ENCODE assay signal across 3 cellular contexts in the genomic region with DNA sequence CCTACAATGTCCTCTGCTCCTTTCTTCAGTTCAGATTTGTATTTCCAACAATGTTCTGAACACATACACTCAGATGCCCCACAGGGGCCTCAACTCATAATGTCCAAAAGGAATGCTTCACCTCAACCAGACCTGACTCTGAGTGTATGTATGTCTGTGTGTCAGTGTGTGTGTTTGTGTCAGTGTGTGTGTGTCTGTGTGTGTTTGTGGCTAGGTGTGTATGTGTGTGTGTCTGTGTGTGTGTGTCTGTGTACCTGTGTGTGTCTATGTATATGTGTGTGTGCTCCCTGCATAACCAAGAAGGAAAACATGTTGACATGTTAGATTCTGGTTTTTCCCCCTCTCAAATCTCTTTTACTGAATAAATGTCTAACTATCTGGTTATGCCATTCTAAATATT.
TF ChIP-seq lines count a peak whose summit lies in the region.

No MANE protein-coding gene starts in this region.

TF ChIP-seq in HEK293, 187 proteins besides CTCF, POLR2A, EP300 and RAD21:
- TF ChIP-seq, protein P1, sequence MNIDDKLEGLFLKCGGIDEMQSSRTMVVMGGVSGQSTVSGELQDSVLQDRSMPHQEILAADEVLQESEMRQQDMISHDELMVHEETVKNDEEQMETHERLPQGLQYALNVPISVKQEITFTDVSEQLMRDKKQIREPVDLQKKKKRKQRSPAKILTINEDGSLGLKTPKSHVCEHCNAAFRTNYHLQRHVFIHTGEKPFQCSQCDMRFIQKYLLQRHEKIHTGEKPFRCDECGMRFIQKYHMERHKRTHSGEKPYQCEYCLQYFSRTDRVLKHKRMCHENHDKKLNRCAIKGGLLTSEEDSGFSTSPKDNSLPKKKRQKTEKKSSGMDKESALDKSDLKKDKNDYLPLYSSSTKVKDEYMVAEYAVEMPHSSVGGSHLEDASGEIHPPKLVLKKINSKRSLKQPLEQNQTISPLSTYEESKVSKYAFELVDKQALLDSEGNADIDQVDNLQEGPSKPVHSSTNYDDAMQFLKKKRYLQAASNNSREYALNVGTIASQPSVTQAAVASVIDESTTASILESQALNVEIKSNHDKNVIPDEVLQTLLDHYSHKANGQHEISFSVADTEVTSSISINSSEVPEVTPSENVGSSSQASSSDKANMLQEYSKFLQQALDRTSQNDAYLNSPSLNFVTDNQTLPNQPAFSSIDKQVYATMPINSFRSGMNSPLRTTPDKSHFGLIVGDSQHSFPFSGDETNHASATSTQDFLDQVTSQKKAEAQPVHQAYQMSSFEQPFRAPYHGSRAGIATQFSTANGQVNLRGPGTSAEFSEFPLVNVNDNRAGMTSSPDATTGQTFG (tag by site-specific recombination; IDR thresholded peaks at IDR 0.05; ENCODE audit: borderline replicate concordance): no peak
- TF ChIP-seq ZNF530 (tag by site-specific recombination; IDR thresholded peaks at IDR 0.05; ENCODE audit: low read depth) (no peak), ZXDB (tag by site-specific recombination; IDR thresholded peaks at IDR 0.05) (no peak), ZNF302 (tag by site-specific recombination; IDR thresholded peaks at IDR 0.05; ENCODE audit: low read depth) (no peak), ZNF366 (tag by site-specific recombination; conservative IDR thresholded peaks at IDR 0.05) (no peak), ZSCAN30 (tag by site-specific recombination; IDR thresholded peaks at IDR 0.05) (no peak)
- TF ChIP-seq, protein P2, sequence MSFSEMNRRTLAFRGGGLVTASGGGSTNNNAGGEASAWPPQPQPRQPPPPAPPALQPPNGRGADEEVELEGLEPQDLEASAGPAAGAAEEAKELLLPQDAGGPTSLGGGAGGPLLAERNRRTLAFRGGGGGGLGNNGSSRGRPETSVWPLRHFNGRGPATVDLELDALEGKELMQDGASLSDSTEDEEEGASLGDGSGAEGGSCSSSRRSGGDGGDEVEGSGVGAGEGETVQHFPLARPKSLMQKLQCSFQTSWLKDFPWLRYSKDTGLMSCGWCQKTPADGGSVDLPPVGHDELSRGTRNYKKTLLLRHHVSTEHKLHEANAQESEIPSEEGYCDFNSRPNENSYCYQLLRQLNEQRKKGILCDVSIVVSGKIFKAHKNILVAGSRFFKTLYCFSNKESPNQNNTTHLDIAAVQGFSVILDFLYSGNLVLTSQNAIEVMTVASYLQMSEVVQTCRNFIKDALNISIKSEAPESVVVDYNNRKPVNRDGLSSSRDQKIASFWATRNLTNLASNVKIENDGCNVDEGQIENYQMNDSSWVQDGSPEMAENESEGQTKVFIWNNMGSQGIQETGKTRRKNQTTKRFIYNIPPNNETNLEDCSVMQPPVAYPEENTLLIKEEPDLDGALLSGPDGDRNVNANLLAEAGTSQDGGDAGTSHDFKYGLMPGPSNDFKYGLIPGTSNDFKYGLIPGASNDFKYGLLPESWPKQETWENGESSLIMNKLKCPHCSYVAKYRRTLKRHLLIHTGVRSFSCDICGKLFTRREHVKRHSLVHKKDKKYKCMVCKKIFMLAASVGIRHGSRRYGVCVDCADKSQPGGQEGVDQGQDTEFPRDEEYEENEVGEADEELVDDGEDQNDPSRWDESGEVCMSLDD (tag by site-specific recombination; IDR thresholded peaks at IDR 0.05): no peak
- TF ChIP-seq, protein P3, sequence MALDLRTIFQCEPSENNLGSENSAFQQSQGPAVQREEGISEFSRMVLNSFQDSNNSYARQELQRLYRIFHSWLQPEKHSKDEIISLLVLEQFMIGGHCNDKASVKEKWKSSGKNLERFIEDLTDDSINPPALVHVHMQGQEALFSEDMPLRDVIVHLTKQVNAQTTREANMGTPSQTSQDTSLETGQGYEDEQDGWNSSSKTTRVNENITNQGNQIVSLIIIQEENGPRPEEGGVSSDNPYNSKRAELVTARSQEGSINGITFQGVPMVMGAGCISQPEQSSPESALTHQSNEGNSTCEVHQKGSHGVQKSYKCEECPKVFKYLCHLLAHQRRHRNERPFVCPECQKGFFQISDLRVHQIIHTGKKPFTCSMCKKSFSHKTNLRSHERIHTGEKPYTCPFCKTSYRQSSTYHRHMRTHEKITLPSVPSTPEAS (tag by site-specific recombination; IDR thresholded peaks at IDR 0.05): peak; percentile 94

TF ChIP-seq in IMR-90, 13 proteins besides CTCF, POLR2A, EP300 and RAD21:
- TF ChIP-seq RCOR1 (IDR thresholded peaks at IDR 0.05; ENCODE audit: insufficient replicate concordance, low read length): no peak
- no peak for TF ChIP-seq FOS (IDR thresholded peaks at IDR 0.05; ENCODE audit: low read depth, low read length)
- TF ChIP-seq CEBPB (IDR thresholded peaks at IDR 0.05; ENCODE audit: low read depth, low read length): no peak

TF ChIP-seq in H1, 55 proteins besides CTCF, POLR2A, EP300 and RAD21:
- TF ChIP-seq, protein P4, sequence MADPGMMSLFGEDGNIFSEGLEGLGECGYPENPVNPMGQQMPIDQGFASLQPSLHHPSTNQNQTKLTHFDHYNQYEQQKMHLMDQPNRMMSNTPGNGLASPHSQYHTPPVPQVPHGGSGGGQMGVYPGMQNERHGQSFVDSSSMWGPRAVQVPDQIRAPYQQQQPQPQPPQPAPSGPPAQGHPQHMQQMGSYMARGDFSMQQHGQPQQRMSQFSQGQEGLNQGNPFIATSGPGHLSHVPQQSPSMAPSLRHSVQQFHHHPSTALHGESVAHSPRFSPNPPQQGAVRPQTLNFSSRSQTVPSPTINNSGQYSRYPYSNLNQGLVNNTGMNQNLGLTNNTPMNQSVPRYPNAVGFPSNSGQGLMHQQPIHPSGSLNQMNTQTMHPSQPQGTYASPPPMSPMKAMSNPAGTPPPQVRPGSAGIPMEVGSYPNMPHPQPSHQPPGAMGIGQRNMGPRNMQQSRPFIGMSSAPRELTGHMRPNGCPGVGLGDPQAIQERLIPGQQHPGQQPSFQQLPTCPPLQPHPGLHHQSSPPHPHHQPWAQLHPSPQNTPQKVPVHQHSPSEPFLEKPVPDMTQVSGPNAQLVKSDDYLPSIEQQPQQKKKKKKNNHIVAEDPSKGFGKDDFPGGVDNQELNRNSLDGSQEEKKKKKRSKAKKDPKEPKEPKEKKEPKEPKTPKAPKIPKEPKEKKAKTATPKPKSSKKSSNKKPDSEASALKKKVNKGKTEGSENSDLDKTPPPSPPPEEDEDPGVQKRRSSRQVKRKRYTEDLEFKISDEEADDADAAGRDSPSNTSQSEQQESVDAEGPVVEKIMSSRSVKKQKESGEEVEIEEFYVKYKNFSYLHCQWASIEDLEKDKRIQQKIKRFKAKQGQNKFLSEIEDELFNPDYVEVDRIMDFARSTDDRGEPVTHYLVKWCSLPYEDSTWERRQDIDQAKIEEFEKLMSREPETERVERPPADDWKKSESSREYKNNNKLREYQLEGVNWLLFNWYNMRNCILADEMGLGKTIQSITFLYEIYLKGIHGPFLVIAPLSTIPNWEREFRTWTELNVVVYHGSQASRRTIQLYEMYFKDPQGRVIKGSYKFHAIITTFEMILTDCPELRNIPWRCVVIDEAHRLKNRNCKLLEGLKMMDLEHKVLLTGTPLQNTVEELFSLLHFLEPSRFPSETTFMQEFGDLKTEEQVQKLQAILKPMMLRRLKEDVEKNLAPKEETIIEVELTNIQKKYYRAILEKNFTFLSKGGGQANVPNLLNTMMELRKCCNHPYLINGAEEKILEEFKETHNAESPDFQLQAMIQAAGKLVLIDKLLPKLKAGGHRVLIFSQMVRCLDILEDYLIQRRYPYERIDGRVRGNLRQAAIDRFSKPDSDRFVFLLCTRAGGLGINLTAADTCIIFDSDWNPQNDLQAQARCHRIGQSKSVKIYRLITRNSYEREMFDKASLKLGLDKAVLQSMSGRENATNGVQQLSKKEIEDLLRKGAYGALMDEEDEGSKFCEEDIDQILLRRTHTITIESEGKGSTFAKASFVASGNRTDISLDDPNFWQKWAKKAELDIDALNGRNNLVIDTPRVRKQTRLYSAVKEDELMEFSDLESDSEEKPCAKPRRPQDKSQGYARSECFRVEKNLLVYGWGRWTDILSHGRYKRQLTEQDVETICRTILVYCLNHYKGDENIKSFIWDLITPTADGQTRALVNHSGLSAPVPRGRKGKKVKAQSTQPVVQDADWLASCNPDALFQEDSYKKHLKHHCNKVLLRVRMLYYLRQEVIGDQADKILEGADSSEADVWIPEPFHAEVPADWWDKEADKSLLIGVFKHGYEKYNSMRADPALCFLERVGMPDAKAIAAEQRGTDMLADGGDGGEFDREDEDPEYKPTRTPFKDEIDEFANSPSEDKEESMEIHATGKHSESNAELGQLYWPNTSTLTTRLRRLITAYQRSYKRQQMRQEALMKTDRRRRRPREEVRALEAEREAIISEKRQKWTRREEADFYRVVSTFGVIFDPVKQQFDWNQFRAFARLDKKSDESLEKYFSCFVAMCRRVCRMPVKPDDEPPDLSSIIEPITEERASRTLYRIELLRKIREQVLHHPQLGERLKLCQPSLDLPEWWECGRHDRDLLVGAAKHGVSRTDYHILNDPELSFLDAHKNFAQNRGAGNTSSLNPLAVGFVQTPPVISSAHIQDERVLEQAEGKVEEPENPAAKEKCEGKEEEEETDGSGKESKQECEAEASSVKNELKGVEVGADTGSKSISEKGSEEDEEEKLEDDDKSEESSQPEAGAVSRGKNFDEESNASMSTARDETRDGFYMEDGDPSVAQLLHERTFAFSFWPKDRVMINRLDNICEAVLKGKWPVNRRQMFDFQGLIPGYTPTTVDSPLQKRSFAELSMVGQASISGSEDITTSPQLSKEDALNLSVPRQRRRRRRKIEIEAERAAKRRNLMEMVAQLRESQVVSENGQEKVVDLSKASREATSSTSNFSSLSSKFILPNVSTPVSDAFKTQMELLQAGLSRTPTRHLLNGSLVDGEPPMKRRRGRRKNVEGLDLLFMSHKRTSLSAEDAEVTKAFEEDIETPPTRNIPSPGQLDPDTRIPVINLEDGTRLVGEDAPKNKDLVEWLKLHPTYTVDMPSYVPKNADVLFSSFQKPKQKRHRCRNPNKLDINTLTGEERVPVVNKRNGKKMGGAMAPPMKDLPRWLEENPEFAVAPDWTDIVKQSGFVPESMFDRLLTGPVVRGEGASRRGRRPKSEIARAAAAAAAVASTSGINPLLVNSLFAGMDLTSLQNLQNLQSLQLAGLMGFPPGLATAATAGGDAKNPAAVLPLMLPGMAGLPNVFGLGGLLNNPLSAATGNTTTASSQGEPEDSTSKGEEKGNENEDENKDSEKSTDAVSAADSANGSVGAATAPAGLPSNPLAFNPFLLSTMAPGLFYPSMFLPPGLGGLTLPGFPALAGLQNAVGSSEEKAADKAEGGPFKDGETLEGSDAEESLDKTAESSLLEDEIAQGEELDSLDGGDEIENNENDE (IDR thresholded peaks at IDR 0.05; ENCODE audit: insufficient replicate concordance, low read length): no peak
- TF ChIP-seq SP2 (IDR thresholded peaks at IDR 0.05; ENCODE audit: low read length) (no peak), SAP30 (IDR thresholded peaks at IDR 0.05; ENCODE audit: insufficient read depth, insufficient replicate concordance, low read length) (no peak), JUN (IDR thresholded peaks at IDR 0.05; ENCODE audit: low read depth, low read length) (no peak), POU5F1 (IDR thresholded peaks at IDR 0.05; ENCODE audit: low read depth, low read length) (no peak), MAFK (IDR thresholded peaks at IDR 0.05; ENCODE audit: low read depth, low read length) (no peak), POLR2AphosphoS5 (IDR thresholded peaks at IDR 0.05; ENCODE audit: low read depth, low read length) (no peak), NRF1 (IDR thresholded peaks at IDR 0.05; ENCODE audit: low read depth, low read length) (no peak), PHF8 (conservative IDR thresholded peaks at IDR 0.05; ENCODE audit: low read depth, low read length) (no peak), ASH2L (IDR thresholded peaks at IDR 0.05; ENCODE audit: low read length) (no peak), CBX8 (IDR thresholded peaks at IDR 0.05; ENCODE audit: borderline replicate concordance, low read depth, low read length) (no peak), SIX5 (IDR thresholded peaks at IDR 0.05; ENCODE audit: low read depth, low read length) (no peak)
- TF ChIP-seq, protein P5, sequence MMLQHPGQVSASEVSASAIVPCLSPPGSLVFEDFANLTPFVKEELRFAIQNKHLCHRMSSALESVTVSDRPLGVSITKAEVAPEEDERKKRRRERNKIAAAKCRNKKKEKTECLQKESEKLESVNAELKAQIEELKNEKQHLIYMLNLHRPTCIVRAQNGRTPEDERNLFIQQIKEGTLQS (IDR thresholded peaks at IDR 0.05; ENCODE audit: insufficient read depth, low read depth, low read length): no peak
- TF ChIP-seq, protein P6, sequence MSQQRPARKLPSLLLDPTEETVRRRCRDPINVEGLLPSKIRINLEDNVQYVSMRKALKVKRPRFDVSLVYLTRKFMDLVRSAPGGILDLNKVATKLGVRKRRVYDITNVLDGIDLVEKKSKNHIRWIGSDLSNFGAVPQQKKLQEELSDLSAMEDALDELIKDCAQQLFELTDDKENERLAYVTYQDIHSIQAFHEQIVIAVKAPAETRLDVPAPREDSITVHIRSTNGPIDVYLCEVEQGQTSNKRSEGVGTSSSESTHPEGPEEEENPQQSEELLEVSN (IDR thresholded peaks at IDR 0.05): no peak
- TF ChIP-seq, protein P7, sequence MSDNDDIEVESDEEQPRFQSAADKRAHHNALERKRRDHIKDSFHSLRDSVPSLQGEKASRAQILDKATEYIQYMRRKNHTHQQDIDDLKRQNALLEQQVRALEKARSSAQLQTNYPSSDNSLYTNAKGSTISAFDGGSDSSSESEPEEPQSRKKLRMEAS (IDR thresholded peaks at IDR 0.05): no peak
